ENCODE assay signal across 28 cellular contexts in genomic region chr12:115424003-115424402, GRCh38.
"Had no signal": no experiment of that assay in that cellular context is flagged by ENCODE, and none has a peak within 500 bp of the region (broad histone marks: within the 10 kb centered on the region; RNA-seq: fewer than 3 reads in every experiment).

No MANE protein-coding gene starts in this region.

- H3K9me3 Mint-ChIP-seq: neural progenitor cell; stimulated activated naive CD8-positive, alpha-beta T cell treated with anti-CD3 and anti-CD28 coated beads, Interleukin-15, Interleukin-2, amounts not matched to agents 100 ng/mL and 50 ng/mL, for 24 hours had no signal

- H3K4me3 ChIP-seq: neural progenitor cell, ovary, psoas muscle, skin epidermis, stomach, testis, tibial artery, transverse colon, upper lobe of right lung, uterus had no signal

- H3K9me3 ChIP-seq: ovary, psoas muscle, stomach, testis, tibial artery, transverse colon, upper lobe of right lung, uterus had no signal

- H3K27me3 Mint-ChIP-seq: naive B cell; natural killer cell treated with Interleukin-12 subunit alpha and Interleukin-12 subunit beta and Interleukin-15 and Interleukin-18, amount 100 ng/mL, for 72 hours; progenitor cell of endocrine pancreas; stimulated activated naive B cell treated with anti-CD40 and anti-IgM and Interleukin-4, amounts not matched to agents 10 μg/mL and 1 μg/mL and 100 μg/mL, for 72 hours; stimulated activated naive CD8-positive, alpha-beta T cell treated with anti-CD3 and anti-CD28 coated beads, Interleukin-15, Interleukin-2, amounts not matched to agents 100 ng/mL and 50 ng/mL, for 24 hours; type B pancreatic cell had no signal

- H3K9ac ChIP-seq: neural progenitor cell, parathyroid adenoma had no signal

- H3K4me3 Mint-ChIP-seq: naive B cell; naive thymus-derived CD8-positive, alpha-beta T cell; natural killer cell treated with Interleukin-12 subunit alpha and Interleukin-12 subunit beta and Interleukin-15 and Interleukin-18, amount 100 ng/mL, for 72 hours; neural progenitor cell; stimulated activated effector memory CD8-positive, alpha-beta T cell treated with anti-CD3 and anti-CD28 coated beads, Interleukin-12 subunit alpha, Interleukin-12 subunit beta, amount 100 ng/mL, for 72 hours; stimulated activated naive B cell treated with anti-CD40 and anti-IgM and Interleukin-4, amounts not matched to agents 10 μg/mL and 1 μg/mL and 100 μg/mL, for 72 hours; stimulated activated naive CD8-positive, alpha-beta T cell treated with anti-CD3 and anti-CD28 coated beads, Interleukin-15, Interleukin-2, amounts not matched to agents 100 ng/mL and 50 ng/mL, for 24 hours; type B pancreatic cell had no signal

- H3K4me1 Mint-ChIP-seq: naive B cell; naive thymus-derived CD8-positive, alpha-beta T cell; neural progenitor cell; stimulated activated effector memory CD8-positive, alpha-beta T cell treated with anti-CD3 and anti-CD28 coated beads, Interleukin-12 subunit alpha, Interleukin-12 subunit beta, amount 100 ng/mL, for 72 hours; stimulated activated naive B cell treated with anti-CD40 and anti-IgM and Interleukin-4, amounts not matched to agents 10 μg/mL and 1 μg/mL and 100 μg/mL, for 72 hours had no signal

- H2AFZ ChIP-seq: parathyroid adenoma had no signal

- H3K27me3 ChIP-seq: ovary, stomach, testis, tibial artery, transverse colon, upper lobe of right lung, uterus had no signal

- H3K36me3 ChIP-seq: neural progenitor cell, ovary, stomach, tibial artery, transverse colon, upper lobe of right lung, uterus had no signal

- H3K36me3 Mint-ChIP-seq: naive B cell; naive thymus-derived CD8-positive, alpha-beta T cell; natural killer cell treated with Interleukin-12 subunit alpha and Interleukin-12 subunit beta and Interleukin-15 and Interleukin-18, amount 100 ng/mL, for 72 hours; neural progenitor cell; stimulated activated effector memory CD8-positive, alpha-beta T cell treated with anti-CD3 and anti-CD28 coated beads, Interleukin-12 subunit alpha, Interleukin-12 subunit beta, amount 100 ng/mL, for 72 hours; stimulated activated naive B cell treated with anti-CD40 and anti-IgM and Interleukin-4, amounts not matched to agents 10 μg/mL and 1 μg/mL and 100 μg/mL, for 72 hours; type B pancreatic cell had no signal

- H3K4me1 ChIP-seq: parathyroid adenoma, psoas muscle, testis, tibial artery, upper lobe of right lung, uterus had no signal

- DNase-seq: naive B cell; naive thymus-derived CD8-positive, alpha-beta T cell; occipital lobe; ovary; posterior cingulate gyrus; psoas muscle; right cardiac atrium; stimulated activated CD4-positive, alpha-beta T cell treated with anti-CD3 and anti-CD28 coated beads, Interleukin-15, amount 100 ng/mL, for 24 hours; stimulated activated CD4-positive, alpha-beta T cell treated with anti-CD3 and anti-CD28 coated beads, Interleukin-2, amount 100 ng/mL, for 24 hours; stimulated activated CD4-positive, alpha-beta T cell treated with anti-CD3 and anti-CD28 coated beads, Interleukin-2, amount 100 ng/mL, for 48 hours; stimulated activated CD4-positive, alpha-beta T cell treated with anti-CD3 and anti-CD28 coated beads, Interleukin-4, amount 100 ng/mL, for 24 hours; stimulated activated naive B cell treated with anti-CD40 and anti-IgM and Interleukin-4, amounts not matched to agents 10 μg/mL and 1 μg/mL and 100 μg/mL, for 72 hours; stimulated activated naive CD4-positive, alpha-beta T cell treated with Interleukin-2 at 50 U/mL for 16 hours; stomach; testis; tibial artery; transverse colon; upper lobe of right lung; uterus had no signal

- H3K27ac Mint-ChIP-seq: naive B cell; naive thymus-derived CD8-positive, alpha-beta T cell; natural killer cell treated with Interleukin-12 subunit alpha and Interleukin-12 subunit beta and Interleukin-15 and Interleukin-18, amount 100 ng/mL, for 72 hours; neural progenitor cell; stimulated activated effector memory CD8-positive, alpha-beta T cell treated with anti-CD3 and anti-CD28 coated beads, Interleukin-12 subunit alpha, Interleukin-12 subunit beta, amount 100 ng/mL, for 72 hours; stimulated activated naive B cell treated with anti-CD40 and anti-IgM and Interleukin-4, amounts not matched to agents 10 μg/mL and 1 μg/mL and 100 μg/mL, for 72 hours; stimulated activated naive CD8-positive, alpha-beta T cell treated with anti-CD3 and anti-CD28 coated beads, Interleukin-15, Interleukin-2, amounts not matched to agents 100 ng/mL and 50 ng/mL, for 24 hours had no signal

- H3K79me2 ChIP-seq: parathyroid adenoma had no signal

- ATAC-seq: naive thymus-derived CD8-positive, alpha-beta T cell; natural killer cell treated with Interleukin-12 subunit alpha and Interleukin-12 subunit beta and Interleukin-15 and Interleukin-18, amount 100 ng/mL, for 72 hours; psoas muscle; right cardiac atrium; sciatic nerve; stimulated activated effector memory CD8-positive, alpha-beta T cell treated with anti-CD3 and anti-CD28 coated beads, Interleukin-12 subunit alpha, Interleukin-12 subunit beta, amount 100 ng/mL, for 72 hours; stimulated activated naive B cell treated with anti-CD40 and anti-IgM and Interleukin-4, amounts not matched to agents 10 μg/mL and 1 μg/mL and 100 μg/mL, for 72 hours; upper lobe of right lung had no signal

- H3K27ac ChIP-seq: neural progenitor cell, ovary, parathyroid adenoma, psoas muscle, skin epidermis, stomach, testis, tibial artery, transverse colon, upper lobe of right lung, uterus had no signal
